Comparison of ENCODE assay signal across 19 cellular contexts in the genomic region with DNA sequence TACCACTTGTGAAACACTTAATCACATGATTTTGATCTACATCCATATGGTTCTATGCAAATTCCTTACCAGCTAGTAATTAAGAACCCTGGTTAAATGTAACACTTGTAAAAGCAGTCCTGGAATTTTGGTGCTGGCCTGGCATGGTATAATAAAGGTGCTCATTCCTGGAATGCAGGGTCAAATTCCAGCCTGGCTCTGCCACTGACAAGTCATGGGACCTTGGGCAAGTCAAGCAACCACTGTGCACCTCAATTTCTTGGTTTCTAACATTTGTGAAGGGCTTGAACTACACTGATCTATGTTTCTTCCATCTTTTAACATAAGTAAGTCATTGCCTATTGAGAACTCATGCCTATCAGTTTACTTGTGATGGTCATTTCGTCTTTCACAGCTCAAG.
DNase-seq lines count a peak whose midpoint lies in the region; ATAC-seq and TF ChIP-seq lines count a peak whose summit lies in the region.
"Had no signal": no experiment of that assay in that cellular context is flagged by ENCODE, and none has a peak within 500 bp of the region (broad histone marks: within the 10 kb centered on the region; RNA-seq: fewer than 3 reads in every experiment).

No MANE protein-coding gene starts in this region.

- peak overlapping the region; percentile 77 for H3K27ac ChIP-seq in fibroblast of lung (ENCODE audit: insufficient read depth, low read length)
- H3K27ac ChIP-seq: body of pancreas, heart right ventricle, ovary, SK-N-MC had no signal

- H3K27ac Mint-ChIP-seq in activated T-cell treated with anti-CD3 and anti-CD28 coated beads, Interleukin-2, amount 50 U/mL, for 24 hours, result peak overlapping the region; percentile 94
- H3K27ac Mint-ChIP-seq in stimulated activated effector memory CD8-positive, alpha-beta T cell treated with anti-CD3 and anti-CD28 coated beads, Interleukin-12 subunit alpha, Interleukin-12 subunit beta, amount 100 ng/mL, for 72 hours, result peak overlapping the region; percentile 86
- H3K27ac Mint-ChIP-seq: CD8-positive, alpha-beta T cell had no signal

- TF ChIP-seq CTCF in fibroblast of lung (conservative IDR thresholded peaks at IDR 0.05 in 1 of 2, IDR thresholded peaks at IDR 0.05 in 1 of 2; ENCODE audit: low read depth in 1 of 2, low read length in 2 of 2), result no peak

- H3K4me2 ChIP-seq in fibroblast of lung (ENCODE audit: extremely low read depth, insufficient read depth, low read length), result no peak overlapping the region

- peaks cover 67% of the 10 kb centered on the region for H3K4me1 Mint-ChIP-seq in activated T-cell treated with anti-CD3 and anti-CD28 coated beads, Interleukin-2, amount 50 U/mL, for 24 hours (ENCODE audit: low read depth)
- peaks cover 40% of the 10 kb centered on the region for H3K4me1 Mint-ChIP-seq in activated T-cell treated with anti-CD3 and anti-CD28 coated beads, Interleukin-2, amount 50 U/mL, for 4 hours (ENCODE audit: low read depth)
- peaks cover 34% of the 10 kb centered on the region for H3K4me1 Mint-ChIP-seq in stimulated activated effector memory CD8-positive, alpha-beta T cell treated with anti-CD3 and anti-CD28 coated beads, Interleukin-12 subunit alpha, Interleukin-12 subunit beta, amount 100 ng/mL, for 72 hours

- H3K9me3 ChIP-seq in fibroblast of lung (ENCODE audit: control insufficient read depth, insufficient read depth, low read depth, low read length), result no peaks in the 10 kb centered on the region
- H3K9me3 ChIP-seq: body of pancreas, heart right ventricle, ovary had no signal

- no peak overlapping the region for H3K9ac ChIP-seq in fibroblast of lung (ENCODE audit: insufficient read depth, low read length)

- no peaks in the 10 kb centered on the region for H4K20me1 ChIP-seq in fibroblast of lung (ENCODE audit: control insufficient read depth, extremely low read depth, insufficient read depth, low read length)

- no peaks in the 10 kb centered on the region for H3K79me2 ChIP-seq in fibroblast of lung (ENCODE audit: control insufficient read depth, insufficient read depth, low read length)

- H3K36me3 ChIP-seq in fibroblast of lung (ENCODE audit: control insufficient read depth, insufficient read depth, low read length), result no peaks in the 10 kb centered on the region
- H3K36me3 ChIP-seq: heart right ventricle, ovary had no signal

- H3K9me3 Mint-ChIP-seq in activated T-cell treated with anti-CD3 and anti-CD28 coated beads, Interleukin-2, amount 50 U/mL, for 24 hours, result peaks cover 11% of the 10 kb centered on the region
- H3K9me3 Mint-ChIP-seq in activated T-cell treated with anti-CD3 and anti-CD28 coated beads, Interleukin-2, amount 50 U/mL, for 4 hours, result peaks cover 11% of the 10 kb centered on the region
- H3K9me3 Mint-ChIP-seq in stimulated activated effector memory CD8-positive, alpha-beta T cell treated with anti-CD3 and anti-CD28 coated beads, Interleukin-12 subunit alpha, Interleukin-12 subunit beta, amount 100 ng/mL, for 72 hours, result peaks cover 3% of the 10 kb centered on the region
- H3K9me3 Mint-ChIP-seq: CD8-positive, alpha-beta T cell had no signal

- ATAC-seq in activated T-cell treated with anti-CD3 and anti-CD28 coated beads, Interleukin-2, amount 50 U/mL, for 4 hours, result no peak
- no peak for ATAC-seq in stimulated activated effector memory CD8-positive, alpha-beta T cell treated with anti-CD3 and anti-CD28 coated beads, Interleukin-12 subunit alpha, Interleukin-12 subunit beta, amount 100 ng/mL, for 72 hours
- ATAC-seq in HG03196 (IDR thresholded peaks at IDR 0.05; ENCODE audit: unreplicated experiment), result no peak
- ATAC-seq: body of pancreas; CD8-positive, alpha-beta T cell; heart right ventricle had no signal

- no peak overlapping the region for H3K4me3 ChIP-seq in fibroblast of lung (replicated peaks in 1 of 4; ENCODE audit: control extremely low read depth in 1 of 4, insufficient read depth in 1 of 4, low read depth in 3 of 4, low read length in 4 of 4)
- H3K4me3 ChIP-seq: body of pancreas, heart right ventricle, ovary, SK-N-MC had no signal

- no peak overlapping the region for H3K4me3 Mint-ChIP-seq in activated T-cell treated with anti-CD3 and anti-CD28 coated beads, Interleukin-2, amount 50 U/mL, for 24 hours
- H3K4me3 Mint-ChIP-seq in activated T-cell treated with anti-CD3 and anti-CD28 coated beads, Interleukin-2, amount 50 U/mL, for 4 hours, result no peak overlapping the region
- H3K4me3 Mint-ChIP-seq in stimulated activated effector memory CD8-positive, alpha-beta T cell treated with anti-CD3 and anti-CD28 coated beads, Interleukin-12 subunit alpha, Interleukin-12 subunit beta, amount 100 ng/mL, for 72 hours, result peak overlapping the region; percentile 16
- H3K4me3 Mint-ChIP-seq: CD8-positive, alpha-beta T cell had no signal

- peaks cover 16% of the 10 kb centered on the region for H3K36me3 Mint-ChIP-seq in activated T-cell treated with anti-CD3 and anti-CD28 coated beads, Interleukin-2, amount 50 U/mL, for 24 hours (ENCODE audit: low read depth)
- peaks cover 2% of the 10 kb centered on the region for H3K36me3 Mint-ChIP-seq in activated T-cell treated with anti-CD3 and anti-CD28 coated beads, Interleukin-2, amount 50 U/mL, for 4 hours (ENCODE audit: insufficient read depth)
- H3K36me3 Mint-ChIP-seq in stimulated activated effector memory CD8-positive, alpha-beta T cell treated with anti-CD3 and anti-CD28 coated beads, Interleukin-12 subunit alpha, Interleukin-12 subunit beta, amount 100 ng/mL, for 72 hours, result peaks cover 4% of the 10 kb centered on the region
- H3K36me3 Mint-ChIP-seq: CD8-positive, alpha-beta T cell had no signal

- H3K4me1 ChIP-seq in fibroblast of lung (ENCODE audit: control insufficient read depth, extremely low read depth, insufficient read depth, low read length), result peaks cover 30% of the 10 kb centered on the region
- H3K4me1 ChIP-seq: body of pancreas had no signal

- H3K27me3 ChIP-seq in fibroblast of lung (ENCODE audit: control insufficient read depth, insufficient read depth, low read length), result no peaks in the 10 kb centered on the region
- H3K27me3 ChIP-seq: body of pancreas, heart right ventricle, ovary had no signal

- no peak overlapping the region for H2AFZ ChIP-seq in fibroblast of lung (ENCODE audit: low read length)

- no peak for DNase-seq in activated T-cell treated with anti-CD3 and anti-CD28 coated beads, Interleukin-2, amount 50 U/mL, for 24 hours
- DNase-seq in activated T-cell treated with anti-CD3 and anti-CD28 coated beads, Interleukin-2, amount 50 U/mL, for 4 hours, result no peak
- DNase-seq in SW480 (ENCODE audit: low spot score) (peak; percentile 29), fibroblast of lung (ENCODE audit: low read depth in 2 of 2) (peak in 1 of 2 donors; percentile 58), T1000 (lab: John Stamatoyannopoulos, UW) (no peak)
- DNase-seq in stimulated activated effector memory CD8-positive, alpha-beta T cell treated with anti-CD3 and anti-CD28 coated beads, Interleukin-12 subunit alpha, Interleukin-12 subunit beta, amount 100 ng/mL, for 72 hours (ENCODE audit: low spot score in 2 of 2), result no peak
- no peak for DNase-seq in activated CD8-positive, alpha-beta memory T cell treated with anti-CD3 and anti-CD28 coated beads, Interleukin-2, amount 50 U/mL, for 48 hours
- DNase-seq: activated CD4-positive, alpha-beta T cell treated with anti-CD3 and anti-CD28 coated beads, Interleukin-2, amount 50 U/mL, for 48 hours; activated gamma-delta T cell treated with Interleukin-2 at 50 U/mL for 16 hours; body of pancreas; CD8-positive, alpha-beta T cell; GDM1; heart right ventricle; NCI-H187; NCI-H526; ovary; stimulated activated naive CD4-positive, alpha-beta T cell had no signal

- no peaks in the 10 kb centered on the region for H3K27me3 Mint-ChIP-seq in activated T-cell treated with anti-CD3 and anti-CD28 coated beads, Interleukin-2, amount 50 U/mL, for 24 hours
- H3K27me3 Mint-ChIP-seq in activated T-cell treated with anti-CD3 and anti-CD28 coated beads, Interleukin-2, amount 50 U/mL, for 4 hours (ENCODE audit: low read depth), result no peaks in the 10 kb centered on the region
